In genomic region chr3:138850151-138850550, GRCh38 we compare ENCODE assay signal across 13 cellular contexts. TPM values are rescaled to one million over a fixed set of nuclear protein-coding genes. Genes with fewer than 3 reads are reported as not detected.
DNase-seq lines count a peak whose midpoint lies in the region; ATAC-seq, FAIRE-seq and TF ChIP-seq lines count a peak whose summit lies in the region.
"Had no signal": no experiment of that assay in that cellular context is flagged by ENCODE, and none has a peak within 500 bp of the region (broad histone marks: within the 10 kb centered on the region; RNA-seq: fewer than 3 reads in every experiment).

No MANE protein-coding gene starts in this region.

- SMC1A ChIA-PET in GM12878 (lab: Charles Lee; ENCODE audit: uncharacterized antibody, unreplicated experiment) = interaction anchor here (1.4 kb wide), 1 partner anchor 135 kb away, joined by 3 read pairs; no protein-coding TSS in a partner anchor

- no peak overlapping the region for H3K4me2 ChIP-seq in GM12878 (ENCODE audit: control insufficient read depth, insufficient read depth)

- TF ChIP-seq CTCF in HEK293 (tag by site-specific recombination; IDR thresholded peaks at IDR 0.05) = no peak
- TF ChIP-seq CTCF in GM12878 (IDR thresholded peaks at IDR 0.05 in 2 of 3, conservative IDR thresholded peaks at IDR 0.05 in 1 of 3; ENCODE audit: control insufficient read depth in 2 of 3, extremely low read depth in 1 of 3, insufficient read depth in 1 of 3, low read depth in 3 of 3, low read length in 3 of 3) = no peak
- TF ChIP-seq CTCF in left ventricle myocardium inferior (IDR thresholded peaks at IDR 0.05; ENCODE audit: borderline replicate concordance) = no peak
- TF ChIP-seq CTCF in testis (IDR thresholded peaks at IDR 0.05) = no peak
- no peak for TF ChIP-seq CTCF in progenitor cell of endocrine pancreas (IDR thresholded peaks at IDR 0.05; ENCODE audit: unreplicated experiment)

- H3K27me3 Mint-ChIP-seq in progenitor cell of endocrine pancreas = no peaks in the 10 kb centered on the region

- H3K36me3 ChIP-seq in HEK293 (ENCODE audit: control insufficient read depth in 2 of 2, insufficient read depth in 1 of 2, low read length in 2 of 2) (no peaks in the 10 kb centered on the region), GM12878 (ENCODE audit: control insufficient read depth in 2 of 2, insufficient read depth in 2 of 2, low read length in 1 of 2) (no peaks in the 10 kb centered on the region), left ventricle myocardium inferior (no peaks in the 10 kb centered on the region), testis (ENCODE audit: low read depth, missing control alignments) (no peaks in the 10 kb centered on the region)
- H3K36me3 ChIP-seq: esophagus squamous epithelium had no signal

- no peak overlapping the region for H3K4me3 ChIP-seq in HEK293 (ENCODE audit: low read depth, low read length)
- H3K4me3 ChIP-seq in GM12878 = no peak overlapping the region
- H3K4me3 ChIP-seq in left ventricle myocardium inferior = no peak overlapping the region
- H3K4me3 ChIP-seq in testis = no peak overlapping the region
- H3K4me3 ChIP-seq: esophagus squamous epithelium had no signal

- no peaks in the 10 kb centered on the region for H3K79me2 ChIP-seq in GM12878 (ENCODE audit: control insufficient read depth, insufficient read depth, low read length)

- FAIRE-seq in GM12878 (lab: Jason Lieb, UNC) = no peak

- H3K9me3 ChIP-seq in HEK293 (ENCODE audit: control insufficient read depth, insufficient read depth, low read depth, low read length) = no peaks in the 10 kb centered on the region
- H3K9me3 ChIP-seq in GM12878 (replicated peaks; ENCODE audit: control insufficient read depth, insufficient read depth, low read length) = no peaks in the 10 kb centered on the region; the same call in 1 of the 3 replicates
- H3K9me3 ChIP-seq in left ventricle myocardium inferior (replicated peaks) = no peaks in the 10 kb centered on the region
- H3K9me3 ChIP-seq in testis = no peaks in the 10 kb centered on the region
- H3K9me3 ChIP-seq: esophagus squamous epithelium had no signal

- H3K27ac Mint-ChIP-seq in progenitor cell of endocrine pancreas = no peak overlapping the region
- H3K27ac Mint-ChIP-seq: activated T-helper 2 cell treated with anti-CD3 and anti-CD28 coated beads, Interferon-gamma antibody, Interleukin-2, Interleukin-4, amounts not matched to agents 10 μg/mL and 5 μg/mL and 100 μg/mL, durations not matched to agents 14 hours and 24 hours and 36 hours had no signal

- TF ChIP-seq RAD21 in GM12878 (IDR thresholded peaks at IDR 0.05; ENCODE audit: insufficient read depth, low read depth, low read length) = no peak

- no peaks in the 10 kb centered on the region for H3K9me3 Mint-ChIP-seq in progenitor cell of endocrine pancreas (ENCODE audit: low read depth)
- H3K9me3 Mint-ChIP-seq: activated T-helper 2 cell treated with anti-CD3 and anti-CD28 coated beads, Interferon-gamma antibody, Interleukin-2, Interleukin-4, amounts not matched to agents 10 μg/mL and 5 μg/mL and 100 μg/mL, durations not matched to agents 14 hours and 24 hours and 36 hours; naive thymus-derived CD8-positive, alpha-beta T cell had no signal

- H3K4me3 Mint-ChIP-seq in progenitor cell of endocrine pancreas (ENCODE audit: low read depth) = no peak overlapping the region
- H3K4me3 Mint-ChIP-seq: naive thymus-derived CD8-positive, alpha-beta T cell had no signal

- H2AFZ ChIP-seq in GM12878 (ENCODE audit: control insufficient read depth, low read depth, low read length) = no peak overlapping the region

- BruUV-seq in GM12878 (replicated peaks; lab: Mats Ljungman, UMichigan) = no TSS peak

- H3K4me1 Mint-ChIP-seq in progenitor cell of endocrine pancreas (ENCODE audit: low read depth) = peaks cover 2% of the 10 kb centered on the region
- H3K4me1 Mint-ChIP-seq: naive thymus-derived CD8-positive, alpha-beta T cell had no signal

- H4K20me1 ChIP-seq in GM12878 (ENCODE audit: control insufficient read depth, insufficient read depth) = no peaks in the 10 kb centered on the region

- H3K9ac ChIP-seq in GM12878 (ENCODE audit: control insufficient read depth, insufficient read depth, low read length) = no peak overlapping the region

- ATAC-seq in GM12878 = no peak
- ATAC-seq: naive thymus-derived CD8-positive, alpha-beta T cell had no signal

- TF ChIP-seq POLR2A in GM12878 (IDR thresholded peaks at IDR 0.05; ENCODE audit: low read depth, low read length) (no peak), testis (IDR thresholded peaks at IDR 0.05) (no peak)

- TF ChIP-seq EP300 in GM12878 (IDR thresholded peaks at IDR 0.05; ENCODE audit: borderline replicate concordance in 1 of 2, control insufficient read depth in 1 of 2, low read depth in 2 of 2, low read length in 2 of 2) = no peak

- whole genome bisulfite sequencing in GM12878 (ENCODE audit: insufficient coverage, insufficient replicate concordance, low lambda C conversion rate, missing lambda C conversion rate) = 72% methylated on average over 3 of the region's 3 CpGs
- WGBS in testis, 2 donors = 68 to 82% methylated on average over 3 of the region's 3 CpGs

- in situ Hi-C loops in GM12878 (cut with MboI) = no loop called here

- intact Hi-C loops in GM12878 (cut with micrococcal nuclease; ENCODE audit: unreplicated experiment) = no loop called here
- intact Hi-C loops in left ventricle myocardium inferior (cut with micrococcal nuclease) = no loop called here
- intact Hi-C loops in testis (cut with DNase I; ENCODE audit: low total_unique reads) = no loop called here

- H3K27ac ChIP-seq in HEK293 (ENCODE audit: extremely low read depth, low read depth, low read length) = no peak overlapping the region
- H3K27ac ChIP-seq in GM12878 (ENCODE audit: control insufficient read depth, insufficient read depth) = no peak overlapping the region
- no peak overlapping the region for H3K27ac ChIP-seq in left ventricle myocardium inferior (replicated peaks)
- H3K27ac ChIP-seq in testis = no peak overlapping the region
- H3K27ac ChIP-seq: esophagus squamous epithelium had no signal

- DNase-seq in EH (ENCODE audit: low read depth) = peak; percentile 57
- no peak for DNase-seq in GM12878 (ENCODE audit: low read depth, low spot score)
- DNase-seq in left ventricle myocardium inferior = peak; percentile 29
- no peak for DNase-seq in NCI-H524 treated with DMSO at 0.1 percent for 48 hours (lab: John Stamatoyannopoulos, UW)
- DNase-seq in activated naive CD4-positive, alpha-beta T cell (lab: John Stamatoyannopoulos, UW) = no peak
- DNase-seq in testis = no peak
- no peak for DNase-seq in progenitor cell of endocrine pancreas (ENCODE audit: low spot score, unreplicated experiment)
- DNase-seq: activated CD4-positive, CD25-positive, alpha-beta regulatory T cell; esophagus squamous epithelium; naive thymus-derived CD8-positive, alpha-beta T cell; NCI-H187 had no signal

- CTCF ChIA-PET in HEK293 (lab: Yijun Ruan, JAX) (interaction anchor here (0.7 kb wide), 1 partner anchor 134 kb away, joined by 3 read pairs; no protein-coding TSS in a partner anchor), GM12878 (lab: Yijun Ruan, JAX) (interaction anchor here (0.6 kb wide), 1 partner anchor 9 kb away, joined by 3 read pairs; no protein-coding TSS in a partner anchor)

- H3K36me3 Mint-ChIP-seq in progenitor cell of endocrine pancreas (ENCODE audit: insufficient read depth) = no peaks in the 10 kb centered on the region
- H3K36me3 Mint-ChIP-seq: naive thymus-derived CD8-positive, alpha-beta T cell had no signal

- H3K4me1 ChIP-seq in HEK293 (ENCODE audit: control insufficient read depth, insufficient read depth, low read length) (no peaks in the 10 kb centered on the region), GM12878 (ENCODE audit: control insufficient read depth, insufficient read depth, low read length) (no peaks in the 10 kb centered on the region), left ventricle myocardium inferior (peaks cover 22% of the 10 kb centered on the region), testis (no peaks in the 10 kb centered on the region)

- H3K27me3 ChIP-seq in GM12878 (replicated peaks in 1 of 2; ENCODE audit: control insufficient read depth in 2 of 2, insufficient read depth in 2 of 2, low read length in 1 of 2) (no peaks in the 10 kb centered on the region), left ventricle myocardium inferior (ENCODE audit: low read depth) (no peaks in the 10 kb centered on the region), testis (no peaks in the 10 kb centered on the region)
- H3K27me3 ChIP-seq: esophagus squamous epithelium had no signal

- POLR2A ChIA-PET in HEK293 (lab: Yijun Ruan, JAX) (interaction anchor here (1.8 kb wide), 1 partner anchor 13 kb away, joined by 5 read pairs; no protein-coding TSS in a partner anchor), GM12878 (lab: Charles Lee) (interaction anchor here (0.7 kb wide), 1 partner anchor 1186 kb away, joined by 3 read pairs; no protein-coding TSS in a partner anchor)

- RAD21 ChIA-PET in GM12878 (lab: Charles Lee; ENCODE audit: unreplicated experiment) = no interaction called here

TF ChIP-seq in HEK293, 187 proteins besides CTCF, POLR2A, EP300 and RAD21 (continues in another document):
- no peak for TF ChIP-seq ZFP37 (tag by site-specific recombination; IDR thresholded peaks at IDR 0.05)

RNA-seq across cellular contexts. Expression of gene PIK3CB, which starts 15.4 kb away (rescaled TPM):
- total RNA-seq in GM12878 (2013; cell fraction: nucleolus; rRNA removed) = 32.0 and 34.1 TPM in 2 replicates
- total RNA-seq in GM12878 (2014; rRNA removed) (7.7 and 9.5 TPM in 2 replicates), GM12878 (2014; rRNA removed; fragmentation: Illumina TruSeq; extraction: Trizol) (6.3 and 6.6 TPM in 2 replicates), GM12878 (2021) (13.5 and 18.4 TPM in 2 replicates), left ventricle myocardium inferior (31.5 TPM), testis (10 to 100 TPM; 25.9 to 27.7 TPM), progenitor cell of endocrine pancreas (18.3 and 23.7 TPM in 2 replicates)
- 5.0 TPM for polyA plus RNA-seq in GM12878 (2011; ENCODE audit: low read depth)
- polyA plus RNA-seq in GM12878 (2011; rRNA removed) (11.6 and 12.9 TPM in 2 replicates), GM12878 (2014; fragmentation: Illumina TruSeq; extraction: Trizol) (17.3 and 22.3 TPM in 2 replicates), GM12878 (2014; fragmentation: Nextera tagmentation; extraction: Ambion mirVana) (1 to 10 TPM; 5.0 to 5.5 TPM), GM12878 (2014; rRNA removed) (9.3 and 10.5 TPM in 2 replicates), GM12878 (2016; fragmentation: Nextera tagmentation; extraction: Ambion mirVana) (10 to 100 TPM; 13.5 to 17.0 TPM), testis (ENCODE audit: insufficient read depth, low read depth, low replicate concordance) (14.3 TPM)
- polyA plus RNA-seq in GM12878 (2011; cell fraction: cytosol; rRNA removed) = 4.9 and 8.1 TPM in 2 replicates
- 6.2 and 6.4 TPM in 2 replicates for polyA plus RNA-seq in GM12878 (2011; cell fraction: nucleus; rRNA removed)
- polyA plus RNA-seq in GM12878 (2012) = 6.3 and 9.5 TPM in 2 replicates
- 11.8 and 12.9 TPM in 2 replicates for polyA minus RNA-seq in GM12878 (2011; rRNA and poly(A)+ RNA removed)
- 3.2 and 10.8 TPM in 2 replicates for polyA minus RNA-seq in GM12878 (2011; cell fraction: cytosol; rRNA and poly(A)+ RNA removed)
- polyA minus RNA-seq in GM12878 (2011; cell fraction: nucleus; rRNA and poly(A)+ RNA removed) = 8.0 and 17.4 TPM in 2 replicates

Comparison
In these comparisons a context has a peak if more than half of its experiments do, and no peak if none do; other contexts are left out.
1. DNase-seq: peak in EH (single experiment) and left ventricle myocardium inferior (single experiment); none in GM12878 (single experiment), NCI-H524 treated with DMSO at 0.1 percent for 48 hours (single experiment), activated naive CD4-positive, alpha-beta T cell (0 of 4), testis (single experiment) and progenitor cell of endocrine pancreas (single experiment).